ENCODE assay signal across 28 cellular contexts in the genomic region with DNA sequence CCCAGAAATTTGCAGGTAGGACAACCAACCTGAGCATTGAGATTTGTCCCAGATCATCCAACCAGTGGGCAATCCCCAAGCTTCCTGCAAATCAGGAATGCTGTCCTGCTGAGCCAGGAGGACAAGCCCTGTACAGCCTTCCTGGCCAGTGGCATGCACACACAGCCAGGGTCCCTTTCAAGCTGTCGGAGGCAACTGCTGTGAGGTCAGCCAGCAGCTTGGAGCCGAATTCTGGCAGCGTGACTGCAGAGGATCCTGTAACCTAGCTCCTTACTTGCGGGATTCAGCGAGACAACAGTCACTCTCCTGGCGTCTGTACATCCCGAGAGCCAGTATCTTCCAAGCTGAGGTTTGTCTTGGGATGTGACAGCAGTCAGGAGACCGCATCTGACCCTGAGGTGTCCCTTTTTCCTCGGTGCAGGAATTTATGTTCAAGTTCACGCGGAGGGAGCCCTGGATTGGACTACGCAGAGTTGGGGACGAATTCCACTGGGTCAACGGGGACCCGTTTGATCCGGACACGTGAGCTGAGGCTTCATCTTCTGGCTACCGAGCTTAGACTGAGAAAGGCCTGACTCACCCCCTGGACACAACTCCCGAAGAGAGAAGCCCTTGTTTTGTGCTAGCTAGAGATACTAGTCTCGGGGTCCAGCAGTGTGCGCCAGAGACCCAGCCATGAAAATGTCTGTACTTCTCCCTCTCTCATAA. TPM values are rescaled to one million over a fixed set of nuclear protein-coding genes. Genes with fewer than 3 reads are reported as not detected.
DNase-seq lines count a peak whose midpoint lies in the region; ATAC-seq and TF ChIP-seq lines count a peak whose summit lies in the region.
"Had no signal": no experiment of that assay in that cellular context is flagged by ENCODE, and none has a peak within 500 bp of the region (broad histone marks: within the 10 kb centered on the region; RNA-seq: fewer than 3 reads in every experiment).

No MANE protein-coding gene starts in this region.

- H3K27ac Mint-ChIP-seq in GM23338 = peak overlapping the region; percentile 15; the same call in 1 of the 2 replicates
- H3K27ac Mint-ChIP-seq: activated B cell treated with CpG ODN at 0.5 μM for 24 hours; CD8-positive, alpha-beta T cell; dendritic cell treated with granulocyte-macrophage colony-stimulating factor and Interleukin-4, amounts not matched to agents 40 ng/mL and 50 ng/mL, for 4 days; immature natural killer cell; T-helper 2 cell treated with Interferon-gamma antibody and Interleukin-4, amounts not matched to agents 5 μg/mL and 100 μg/mL, for 36 hours had no signal

- WGBS in psoas muscle, 3 donors = 31 to 41% (median 33%) methylated on average over 21 of the region's 21 CpGs
- WGBS in spleen, 5 donors = 77 to 92% (median 89%) methylated on average over 17 to 21 of the region's 21 CpGs

- H3F3A ChIP-seq in GM23338 (replicated peaks; ENCODE audit: low read depth) = no peaks in the 10 kb centered on the region

- no peaks in the 10 kb centered on the region for H3K36me3 Mint-ChIP-seq in GM23338 (ENCODE audit: low read depth)
- H3K36me3 Mint-ChIP-seq: CD8-positive, alpha-beta T cell; immature natural killer cell had no signal

- H2AFZ ChIP-seq in GM23338 = peak overlapping the region; percentile 92; the same call in 1 of the 2 replicates

- H3K4me2 ChIP-seq in GM23338 = no peak overlapping the region

- H3K36me3 ChIP-seq in GM23338 (ENCODE audit: insufficient read depth) (no peaks in the 10 kb centered on the region), NT2/D1 (ENCODE audit: insufficient read depth, insufficient read length, low read length) (no peaks in the 10 kb centered on the region), psoas muscle (ENCODE audit: insufficient read depth in 1 of 2, low read depth in 1 of 2) (no peaks in the 10 kb centered on the region), spleen (no peaks in the 10 kb centered on the region)
- H3K36me3 ChIP-seq: neutrophil, tibial artery had no signal

- intact Hi-C loops in psoas muscle (cut with DNase I) = no loop called here
- intact Hi-C loops in spleen (cut with DNase I; ENCODE audit: low total_unique reads) = no loop called here

- no peaks in the 10 kb centered on the region for H3K9me3 Mint-ChIP-seq in GM23338
- H3K9me3 Mint-ChIP-seq: activated B cell treated with CpG ODN at 0.5 μM for 24 hours; CD8-positive, alpha-beta T cell; dendritic cell treated with granulocyte-macrophage colony-stimulating factor and Interleukin-4, amounts not matched to agents 40 ng/mL and 50 ng/mL, for 4 days; immature natural killer cell; T-helper 2 cell treated with Interferon-gamma antibody and Interleukin-4, amounts not matched to agents 5 μg/mL and 100 μg/mL, for 36 hours had no signal

- no peak overlapping the region for H3K27ac ChIP-seq in GM23338 (ENCODE audit: low read depth)
- H3K27ac ChIP-seq in psoas muscle = peak overlapping the region; percentile 42
- H3K27ac ChIP-seq in spleen = no peak overlapping the region
- H3K27ac ChIP-seq: neutrophil, tibial artery had no signal

- TF ChIP-seq CTCF in GM23338 (conservative IDR thresholded peaks at IDR 0.05; ENCODE audit: low read depth in 2 of 2) (no peak), psoas muscle (IDR thresholded peaks at IDR 0.05) (no peak), spleen (IDR thresholded peaks at IDR 0.05 in 8 of 11, conservative IDR thresholded peaks at IDR 0.05 in 3 of 11) (no peak)

- H3K4me1 ChIP-seq in GM23338 (ENCODE audit: insufficient read depth) (no peaks in the 10 kb centered on the region), NT2/D1 (ENCODE audit: insufficient read depth, insufficient read length) (peaks cover 18% of the 10 kb centered on the region), psoas muscle (peaks cover 12% of the 10 kb centered on the region), spleen (peaks cover 0 to 6% (median 0%) of the 10 kb centered on the region in 6 donors)

- H3K79me2 ChIP-seq in GM23338 (replicated peaks; ENCODE audit: insufficient read depth) = no peaks in the 10 kb centered on the region

- H3K4me3 ChIP-seq in GM23338 (no peak overlapping the region), NT2/D1 (ENCODE audit: insufficient read length, low read depth) (no peak overlapping the region), psoas muscle (no peak overlapping the region), spleen (no peak overlapping the region)
- H3K4me3 ChIP-seq: mucosa of descending colon, tibial artery had no signal

- peaks cover 2% of the 10 kb centered on the region for H3K27me3 Mint-ChIP-seq in GM23338 (ENCODE audit: insufficient read depth, low read depth, poor library complexity)
- H3K27me3 Mint-ChIP-seq: activated B cell treated with CpG ODN at 0.5 μM for 24 hours had no signal

- peaks cover 21% of the 10 kb centered on the region for H3K4me1 Mint-ChIP-seq in GM23338
- H3K4me1 Mint-ChIP-seq: activated B cell treated with CpG ODN at 0.5 μM for 24 hours, immature natural killer cell had no signal

- no peaks in the 10 kb centered on the region for H4K20me1 ChIP-seq in GM23338 (replicated peaks; ENCODE audit: insufficient read depth)

- peak; percentile 67 for ATAC-seq in GM23338
- peak; percentile 83 to 96 (median 94) for ATAC-seq in psoas muscle
- ATAC-seq: CD8-positive, alpha-beta T cell; mucosa of descending colon; stimulated activated naive CD8-positive, alpha-beta T cell treated with anti-CD3 and anti-CD28 coated beads, Interleukin-15, Interleukin-2, amounts not matched to agents 100 U/mL and 50 U/mL, for 24 hours had no signal

- H3K9me2 ChIP-seq in GM23338 (ENCODE audit: insufficient read depth) = no peaks in the 10 kb centered on the region

- no peak for TF ChIP-seq POLR2A in spleen (IDR thresholded peaks at IDR 0.05)

- H3K4me3 Mint-ChIP-seq in GM23338 = no peak overlapping the region
- H3K4me3 Mint-ChIP-seq: activated B cell treated with CpG ODN at 0.5 μM for 24 hours; CD8-positive, alpha-beta T cell; dendritic cell treated with granulocyte-macrophage colony-stimulating factor and Interleukin-4, amounts not matched to agents 40 ng/mL and 50 ng/mL, for 4 days; immature natural killer cell; T-helper 2 cell treated with Interferon-gamma antibody and Interleukin-4, amounts not matched to agents 5 μg/mL and 100 μg/mL, for 36 hours had no signal

- no peaks in the 10 kb centered on the region for H3K9me3 ChIP-seq in NT2/D1 (ENCODE audit: insufficient read depth, low read length)
- no peaks in the 10 kb centered on the region for H3K9me3 ChIP-seq in psoas muscle
- H3K9me3 ChIP-seq in spleen = no peaks in the 10 kb centered on the region
- H3K9me3 ChIP-seq: mucosa of descending colon, neutrophil, tibial artery had no signal

- DNase-seq in GM23338 (ENCODE audit: low spot score) = peak; percentile 27
- DNase-seq in NT2/D1 (ENCODE audit: low read depth, low spot score) = peak; percentile 52
- peak; percentile 64 for DNase-seq in iPS-NIHi11 (ENCODE audit: low spot score)
- peak; percentile 41 to 81 for DNase-seq in psoas muscle
- DNase-seq in NCI-H1092 treated with DMSO at 0.1 percent for 48 hours (lab: John Stamatoyannopoulos, UW) = no peak
- DNase-seq in activated T-cell treated with anti-CD3 and anti-CD28 coated beads, Interleukin-2, amount 50 U/mL, for 1 hour = no peak
- no peak for DNase-seq in spleen
- DNase-seq: activated B cell treated with CpG ODN at 0.5 μM for 24 hours; activated CD4-positive, alpha-beta T cell treated with anti-CD3 and anti-CD28 coated beads, Interleukin-2, amount 50 U/mL, for 48 hours; activated gamma-delta T cell treated with Interleukin-2 at 50 U/mL for 16 hours; activated T-cell treated with anti-CD3 and anti-CD28 coated beads for 4 hours; DMS79; immature natural killer cell; mucosa of descending colon; NCI-H510A; RPMI8226; stimulated activated CD4-positive, alpha-beta T cell treated with anti-CD3 and anti-CD28 coated beads, Interleukin-12 subunit alpha, Interleukin-12 subunit beta, amount 100 ng/mL, for 4 hours; stimulated activated CD4-positive, alpha-beta T cell treated with anti-CD3 and anti-CD28 coated beads, Interleukin-4, amount 100 ng/mL, for 4 hours; stimulated activated naive CD8-positive, alpha-beta T cell treated with anti-CD3 and anti-CD28 coated beads, Interleukin-15, Interleukin-2, amounts not matched to agents 100 U/mL and 50 U/mL, for 24 hours; tibial artery had no signal

- no peak overlapping the region for H3K9ac ChIP-seq in NT2/D1 (ENCODE audit: insufficient read length, low read depth)

- H3K27me3 ChIP-seq in GM23338 (ENCODE audit: insufficient read depth) (no peaks in the 10 kb centered on the region), NT2/D1 (ENCODE audit: insufficient read depth, insufficient read length) (no peaks in the 10 kb centered on the region), psoas muscle (ENCODE audit: insufficient read depth in 3 of 3, low read length in 2 of 3) (no peaks in the 10 kb centered on the region), spleen (replicated peaks in 1 of 7) (no peaks in the 10 kb centered on the region)
- H3K27me3 ChIP-seq: neutrophil had no signal

TF ChIP-seq in GM23338, 12 proteins besides CTCF, POLR2A, EP300 and RAD21 (continues in another document):
- TF ChIP-seq POLR2AphosphoS5 (IDR thresholded peaks at IDR 0.05; ENCODE audit: low read depth) (no peak), NANOG (IDR thresholded peaks at IDR 0.05; ENCODE audit: borderline replicate concordance) (no peak), EZH2phosphoT487 (IDR thresholded peaks at IDR 0.05; ENCODE audit: unreplicated experiment) (no peak)

RNA-seq across cellular contexts. Expression of a gene that starts 18.3 kb away (rescaled TPM):
- not detected in 2 replicates for total RNA-seq in GM23338 (2014; rRNA removed; shearing (Covaris generic))
- polyA plus RNA-seq in GM23338 (2016; fragmentation: Nextera tagmentation; extraction: Ambion mirVana) (0.21 TPM in 1 of 2 replicates, not detected in the other), psoas muscle (1 to 10 TPM in 1 of 3 donors, under 1 TPM in 2; 0.12 to 1.3 (median 0.85) TPM), spleen (under 1 TPM in 1 of 3 donors, not detected in 2; 0.11 TPM)
- total RNA-seq in psoas muscle (1 to 10 TPM in 1 of 4 donors, under 1 TPM in 2, not detected in 1; 0.66 to 1.5 (median 0.82) TPM), spleen (not detected)
- total RNA-seq: activated B cell treated with CpG ODN at 0.5 μM for 24 hours; CD8-positive, alpha-beta T cell; endothelial cell of umbilical vein; LHCN-M2; mucosa of descending colon; renal cortical epithelial cell had no signal
- polyA plus RNA-seq: endothelial cell of umbilical vein, liver had no signal

RNA-seq across cellular contexts. Expression of a gene that starts 58.3 kb away (rescaled TPM):
- 42.3 and 46.6 TPM in 2 replicates for total RNA-seq in GM23338 (2014; rRNA removed; shearing (Covaris generic))
- polyA plus RNA-seq in GM23338 (2016; fragmentation: Nextera tagmentation; extraction: Ambion mirVana) (4.1 and 5.6 TPM in 2 replicates), psoas muscle (under 1 TPM in 2 of 3 donors, not detected in 1; 0.04 TPM), spleen (under 1 TPM in 1 of 3 donors, not detected in 2; 0.03 TPM)
- total RNA-seq in psoas muscle (not detected), spleen (not detected)
- total RNA-seq: activated B cell treated with CpG ODN at 0.5 μM for 24 hours; CD8-positive, alpha-beta T cell; endothelial cell of umbilical vein; LHCN-M2; mucosa of descending colon had no signal
- polyA plus RNA-seq: endothelial cell of umbilical vein, immature natural killer cell, liver had no signal

Comparison
In these comparisons a context has a peak if more than half of its experiments do, and no peak if none do; other contexts are left out.
1. DNase-seq: peak in GM23338 (single experiment), NT2/D1 (single experiment), iPS-NIHi11 (single experiment) and psoas muscle (2 of 2); none in NCI-H1092 treated with DMSO at 0.1 percent for 48 hours (single experiment), activated T-cell treated with anti-CD3 and anti-CD28 coated beads, Interleukin-2, amount 50 U/mL, for 1 hour (single experiment) and spleen (single experiment).
2. RNA of a gene that starts 58.3 kb away (total RNA-seq): 42.3 to 46.6 TPM in GM23338; not detected in psoas muscle and not detected in spleen; every median in the first group is over 10 times any median in the second.